Comparison of ENCODE assay signal across 9 cellular contexts in genomic region chr9:122394265-122395242, GRCh38. TPM values are rescaled to one million over a fixed set of nuclear protein-coding genes. Genes with fewer than 3 reads are reported as not detected.
DNase-seq lines count a peak whose midpoint lies in the region; ATAC-seq, FAIRE-seq and TF ChIP-seq lines count a peak whose summit lies in the region.
"Had no signal": no experiment of that assay in that cellular context is flagged by ENCODE, and none has a peak within 500 bp of the region (broad histone marks: within the 10 kb centered on the region; RNA-seq: fewer than 3 reads in every experiment).

No MANE protein-coding gene starts in this region.

- no peak overlapping the region for H3K9ac ChIP-seq in keratinocyte (ENCODE audit: control insufficient read depth, extremely low read depth, insufficient read depth, low read length)

- ATAC-seq in GM18858 (IDR thresholded peaks at IDR 0.05; ENCODE audit: unreplicated experiment) (no peak), GM18498 (IDR thresholded peaks at IDR 0.05; ENCODE audit: unreplicated experiment) (no peak)

- H3K36me3 ChIP-seq in MG63: no peaks in the 10 kb centered on the region
- no peaks in the 10 kb centered on the region for H3K36me3 ChIP-seq in keratinocyte (ENCODE audit: control insufficient read depth in 2 of 2, extremely low read depth in 1 of 2, insufficient read depth in 2 of 2, low read length in 2 of 2)
- H3K36me3 ChIP-seq in CD4-positive, alpha-beta memory T cell (ENCODE audit: insufficient read depth, low read length): no peaks in the 10 kb centered on the region

- H3K4me3 Mint-ChIP-seq in CD4-positive, alpha-beta memory T cell: no peak overlapping the region

- no peaks in the 10 kb centered on the region for H3K27me3 ChIP-seq in MG63
- no peaks in the 10 kb centered on the region for H3K27me3 ChIP-seq in keratinocyte (ENCODE audit: control insufficient read depth, extremely low read depth, insufficient read depth, low read length)
- no peaks in the 10 kb centered on the region for H3K27me3 ChIP-seq in CD4-positive, alpha-beta memory T cell (ENCODE audit: insufficient read depth, low read length)

- H4K20me1 ChIP-seq in keratinocyte (ENCODE audit: control insufficient read depth, extremely low read depth, insufficient read depth, low read length): no peaks in the 10 kb centered on the region

- POLR2A ChIA-PET in CD4-positive, alpha-beta memory T cell (lab: Charles Lee; ENCODE audit: partially characterized antibody): no interaction called here

- H3K4me2 ChIP-seq in keratinocyte (ENCODE audit: control insufficient read depth, extremely low read depth, insufficient read depth, low read depth, low read length): peak overlapping the region; percentile 50

- H3K79me2 ChIP-seq in keratinocyte (ENCODE audit: control insufficient read depth, insufficient read depth, low read length): no peaks in the 10 kb centered on the region

- peak overlapping the region; percentile 40 for H3K27ac ChIP-seq in keratinocyte (ENCODE audit: control insufficient read depth, insufficient read depth, low read length)
- no peak overlapping the region for H3K27ac ChIP-seq in CD4-positive, alpha-beta memory T cell (ENCODE audit: low read depth, low read length)

- peaks cover 0 to 12% (median 6%) of the 10 kb centered on the region in 8 donors for H3K9me3 Mint-ChIP-seq in CD4-positive, alpha-beta memory T cell

- CTCF ChIA-PET in CD4-positive, alpha-beta memory T cell (lab: Charles Lee; ENCODE audit: partially characterized antibody): no interaction called here

- intact Hi-C loops in CD4-positive, alpha-beta memory T cell (cut with micrococcal nuclease): no loop called here

- no peak overlapping the region for H3K27ac Mint-ChIP-seq in CD4-positive, alpha-beta memory T cell

- peaks cover 33% of the 10 kb centered on the region for H3K4me1 ChIP-seq in keratinocyte (ENCODE audit: control insufficient read depth, extremely low read depth, insufficient read depth, low read length)
- H3K4me1 ChIP-seq in CD4-positive, alpha-beta memory T cell (ENCODE audit: insufficient read depth, low read length): no peaks in the 10 kb centered on the region

- H3K27me3 Mint-ChIP-seq in CD4-positive, alpha-beta memory T cell: peaks cover 13 to 22% of the 10 kb centered on the region in 2 donors

- DNase-seq in MG63 (peak; percentile 91), dermis blood vessel endothelial cell (peak; percentile 68), keratinocyte (ENCODE audit: low read depth, low spot score) (no peak), stromal cell of bone marrow (ENCODE audit: low read depth) (peak; percentile 83)
- no peak for DNase-seq in stimulated activated CD4-positive, alpha-beta T cell treated with anti-CD3 and anti-CD28 coated beads, Interleukin-4, amount 100 ng/mL, for 24 hours
- no peak for DNase-seq in CD4-positive, alpha-beta memory T cell
- DNase-seq: NCI-H1417 treated with DMSO at 0.1 percent for 48 hours had no signal

- no peak for TF ChIP-seq CTCF in keratinocyte (optimal IDR thresholded peaks at IDR 0.05 in 1 of 3, IDR thresholded peaks at IDR 0.05 in 1 of 3, conservative IDR thresholded peaks at IDR 0.05 in 1 of 3; ENCODE audit: extremely low read depth in 1 of 3, insufficient read depth in 2 of 3, low read length in 3 of 3)

- H3K9me3 ChIP-seq in MG63 (no peaks in the 10 kb centered on the region), keratinocyte (ENCODE audit: control insufficient read depth, low read depth, low read length) (no peaks in the 10 kb centered on the region)
- H3K9me3 ChIP-seq in CD4-positive, alpha-beta memory T cell (ENCODE audit: control insufficient read depth in 1 of 2, low read length in 2 of 2): no peaks in the 10 kb centered on the region

- no peaks in the 10 kb centered on the region for H3K36me3 Mint-ChIP-seq in CD4-positive, alpha-beta memory T cell

- FAIRE-seq in keratinocyte (lab: Jason Lieb, UNC): peak; percentile 90

- H3K4me3 ChIP-seq in MG63 (no peak overlapping the region), keratinocyte (ENCODE audit: control insufficient read depth in 2 of 3, extremely low read depth in 1 of 3, insufficient read depth in 2 of 3, low read depth in 1 of 3, low read length in 3 of 3) (no peak overlapping the region)
- no peak overlapping the region for H3K4me3 ChIP-seq in CD4-positive, alpha-beta memory T cell (ENCODE audit: low read length in 2 of 2)

- dilution Hi-C loops in keratinocyte (cut with MboI; ENCODE audit: extremely low pct_ligation_motif_present, low sequenced_read_pairs): no loop called here

- peaks cover 0 to 1% (median 0%) of the 10 kb centered on the region in 4 donors for H3K4me1 Mint-ChIP-seq in CD4-positive, alpha-beta memory T cell

- no peaks in the 10 kb centered on the region for H3K9me1 ChIP-seq in keratinocyte (ENCODE audit: control insufficient read depth, extremely low read depth, insufficient read depth, low read length)

- peak overlapping the region; percentile 12 for H2AFZ ChIP-seq in keratinocyte (ENCODE audit: control insufficient read depth, low read length)

RNA-seq across cellular contexts. Expression of gene PTGS1, which starts 23.7 kb away (rescaled TPM):
- total RNA-seq in MG63 (2014; rRNA removed; shearing (Covaris generic); ENCODE audit: low replicate concordance): not detected in 2 replicates
- total RNA-seq in dermis blood vessel endothelial cell: 2.7 and 3.6 TPM in 2 replicates
- polyA plus RNA-seq in keratinocyte: 2.4 to 4.5 TPM (median 4.0 TPM) in 3 replicates
- polyA plus RNA-seq in keratinocyte (2011; ENCODE audit: low read depth): 0.05 TPM
- polyA plus RNA-seq in keratinocyte (2011; cell fraction: cytosol; rRNA removed): 1.8 and 2.0 TPM in 2 replicates
- 3.6 and 4.6 TPM in 2 replicates for polyA plus RNA-seq in keratinocyte (2011; cell fraction: nucleus; rRNA removed)
- polyA plus RNA-seq in keratinocyte (2012; ENCODE audit: low replicate concordance): 0.49 and 3.2 TPM in 2 replicates
- polyA minus RNA-seq in keratinocyte: 3.7 to 6.1 TPM (median 5.8 TPM) in 3 replicates
- polyA minus RNA-seq in keratinocyte (2011; cell fraction: cytosol; rRNA and poly(A)+ RNA removed): 3.8 TPM
- polyA minus RNA-seq in keratinocyte (2011; cell fraction: nucleus; rRNA and poly(A)+ RNA removed): 1.2 and 2.6 TPM in 2 replicates
- under 1 TPM; 0.28 to 0.49 TPM for total RNA-seq in CD4-positive, alpha-beta memory T cell
- under 1 TPM in 1 of 2 donors, not detected in 1; 0.17 TPM for polyA plus RNA-seq in CD4-positive, alpha-beta memory T cell

Comparison
In these comparisons a context has a peak if more than half of its experiments do, and no peak if none do; other contexts are left out.
1. DNase-seq: peak in MG63 (single experiment), dermis blood vessel endothelial cell (single experiment) and stromal cell of bone marrow (single experiment); none in keratinocyte (single experiment), stimulated activated CD4-positive, alpha-beta T cell treated with anti-CD3 and anti-CD28 coated beads, Interleukin-4, amount 100 ng/mL, for 24 hours (single experiment) and CD4-positive, alpha-beta memory T cell (0 of 5).